ENCODE assay signal across 13 cellular contexts in genomic region chr12:47383942-47384341, GRCh38.
A peak's percentile ranks its signal among the peaks of the same experiment; 100 is the strongest.
DNase-seq lines count a peak whose midpoint lies in the region; ATAC-seq and TF ChIP-seq lines count a peak whose summit lies in the region.
"Had no signal": no experiment of that assay in that cellular context is flagged by ENCODE, and none has a peak within 500 bp of the region (broad histone marks: within the 10 kb centered on the region; RNA-seq: fewer than 3 reads in every experiment).

No MANE protein-coding gene starts in this region.

- DNase-seq in AG04450 (ENCODE audit: low read depth, low spot score), result peak; percentile 20
- peak; percentile 22 for DNase-seq in ELR (ENCODE audit: low read depth)
- no peak for DNase-seq in activated naive CD8-positive, alpha-beta T cell treated with anti-CD3 and anti-CD28 coated beads for 36 hours
- no peak for DNase-seq in left lung
- DNase-seq in MG63, result no peak
- DNase-seq in NCI-H1417 (lab: John Stamatoyannopoulos, UW), result no peak
- DNase-seq: CD8-positive, alpha-beta T cell; dorsolateral prefrontal cortex; left ventricle myocardium superior; ovary had no signal

- peak overlapping the region; percentile 17 for H3K27ac Mint-ChIP-seq in activated naive CD8-positive, alpha-beta T cell treated with anti-CD3 and anti-CD28 coated beads for 36 hours
- H3K27ac Mint-ChIP-seq: CD8-positive, alpha-beta T cell; WTC11 had no signal

- H3K27ac ChIP-seq in AG04450 (ENCODE audit: low read depth, low read length), result no peak overlapping the region
- no peak overlapping the region for H3K27ac ChIP-seq in left lung
- H3K27ac ChIP-seq: dorsolateral prefrontal cortex, ovary had no signal

- H3K27me3 ChIP-seq in AG04450 (ENCODE audit: control insufficient read depth, insufficient read depth, low read length) (no peaks in the 10 kb centered on the region), left lung (no peaks in the 10 kb centered on the region), MG63 (no peaks in the 10 kb centered on the region)
- H3K27me3 ChIP-seq: ovary had no signal

- H3K4me1 ChIP-seq in left lung, result peaks cover 0 to 4% of the 10 kb centered on the region in 2 donors

- H3K9me3 Mint-ChIP-seq in activated naive CD8-positive, alpha-beta T cell treated with anti-CD3 and anti-CD28 coated beads for 36 hours, result peaks cover 26% of the 10 kb centered on the region

- no peak for TF ChIP-seq CTCF in AG04450 (IDR thresholded peaks at IDR 0.05; ENCODE audit: low read depth, low read length)
- no peak for TF ChIP-seq CTCF in left lung (IDR thresholded peaks at IDR 0.05)

- no peaks in the 10 kb centered on the region for H3K27me3 Mint-ChIP-seq in activated naive CD8-positive, alpha-beta T cell treated with anti-CD3 and anti-CD28 coated beads for 36 hours

- H3K36me3 ChIP-seq in left lung (no peaks in the 10 kb centered on the region), MG63 (no peaks in the 10 kb centered on the region)
- H3K36me3 ChIP-seq: ovary had no signal

- intact Hi-C loops in left lung (cut with DNase I), result no loop called here

- CTCF ChIA-PET in AG04450 (lab: Charles Lee), result no interaction called here

- H3K36me3 Mint-ChIP-seq in activated naive CD8-positive, alpha-beta T cell treated with anti-CD3 and anti-CD28 coated beads for 36 hours, result peaks cover 43% of the 10 kb centered on the region
- H3K36me3 Mint-ChIP-seq: CD8-positive, alpha-beta T cell had no signal

- peaks cover 63% of the 10 kb centered on the region for H3K4me1 Mint-ChIP-seq in activated naive CD8-positive, alpha-beta T cell treated with anti-CD3 and anti-CD28 coated beads for 36 hours

- ATAC-seq in left lung (peak; percentile 69), HG03432 (IDR thresholded peaks at IDR 0.05; ENCODE audit: unreplicated experiment) (no peak), GM19351 (IDR thresholded peaks at IDR 0.05; ENCODE audit: unreplicated experiment) (no peak)
- ATAC-seq: CD8-positive, alpha-beta T cell; left ventricle myocardium superior; WTC11 had no signal

- POLR2A ChIA-PET in AG04450 (lab: Yijun Ruan, JAX), result interaction anchor here (0.6 kb wide), 1 partner anchor 289 kb away, joined by 4 read pairs; no protein-coding TSS in a partner anchor

- H3K4me3 ChIP-seq in AG04450 (ENCODE audit: low read depth, low read length) (no peak overlapping the region), left lung (no peak overlapping the region), MG63 (no peak overlapping the region)
- H3K4me3 ChIP-seq: dorsolateral prefrontal cortex, ovary had no signal

- H3K4me3 Mint-ChIP-seq in activated naive CD8-positive, alpha-beta T cell treated with anti-CD3 and anti-CD28 coated beads for 36 hours, result no peak overlapping the region
- H3K4me3 Mint-ChIP-seq: CD8-positive, alpha-beta T cell; WTC11 had no signal

- H3K9me3 ChIP-seq in AG04450 (ENCODE audit: control insufficient read depth, insufficient read depth, low read length) (no peaks in the 10 kb centered on the region), left lung (no peaks in the 10 kb centered on the region), MG63 (no peaks in the 10 kb centered on the region)
- H3K9me3 ChIP-seq: ovary had no signal

Comparison
In these comparisons a context has a peak if more than half of its experiments do, and no peak if none do; other contexts are left out.
1. DNase-seq: peak in AG04450 (single experiment) and ELR (single experiment); none in activated naive CD8-positive, alpha-beta T cell treated with anti-CD3 and anti-CD28 coated beads for 36 hours (single experiment), left lung (0 of 2), MG63 (single experiment) and NCI-H1417 (0 of 3).